8 cellular contexts compared by ENCODE assay signal in genomic region chr9:35728041-35728971, GRCh38. TPM values are rescaled to one million over a fixed set of nuclear protein-coding genes. Genes with fewer than 3 reads are reported as not detected.
DNase-seq lines count a peak whose midpoint lies in the region; ATAC-seq, FAIRE-seq and TF ChIP-seq lines count a peak whose summit lies in the region.

No MANE protein-coding gene starts in this region.

- H3K27ac ChIP-seq in brain microvascular endothelial cell (peak overlapping the region; percentile 76), kidney (ENCODE audit: low read depth in 2 of 2, low read length in 2 of 2) (peak overlapping the region; percentile 71 to 88)

- H3K36me3 ChIP-seq in brain microvascular endothelial cell (replicated peaks) (peaks cover 31% of the 10 kb centered on the region), kidney (ENCODE audit: control insufficient read depth in 1 of 2, insufficient read depth in 2 of 2, low read length in 2 of 2) (peaks cover 15 to 21% of the 10 kb centered on the region in 2 donors)

- H3K4me1 ChIP-seq in kidney (ENCODE audit: control insufficient read depth in 1 of 2, insufficient read depth in 1 of 2, low read depth in 1 of 2, low read length in 2 of 2): peaks cover 51 to 54% of the 10 kb centered on the region in 2 donors

- in situ Hi-C loops in GM13976 (cut with MboI; ENCODE audit: low sequenced_read_pairs, unreplicated experiment) (no loop called here), brain microvascular endothelial cell (cut with HindIII; ENCODE audit: low pct_ligation_motif_present, low sequenced_read_pairs) (no loop called here)

- no peak for TF ChIP-seq POLR2A in NB4 (IDR thresholded peaks at IDR 0.05; ENCODE audit: extremely low read depth, insufficient read length)

- H3K9ac ChIP-seq in kidney (ENCODE audit: low read length in 2 of 2): peak overlapping the region in 1 of 2 donors; percentile 63

- no peaks in the 10 kb centered on the region for H3K27me3 ChIP-seq in brain microvascular endothelial cell (replicated peaks)

- no peak for FAIRE-seq in kidney (lab: Jason Lieb, UNC)

- no peak for ATAC-seq in HG02571 (IDR thresholded peaks at IDR 0.05; ENCODE audit: unreplicated experiment)

- no peaks in the 10 kb centered on the region for H3K9me3 ChIP-seq in kidney (ENCODE audit: control insufficient read depth in 1 of 2, low read length in 2 of 2)

- H3K4me3 ChIP-seq in NB4 (ENCODE audit: low read depth, low read length) (peak overlapping the region; percentile 90), brain microvascular endothelial cell (ENCODE audit: low read depth, low read length) (peak overlapping the region; percentile 96), kidney (ENCODE audit: low read length in 2 of 2) (peak overlapping the region; percentile 53 to 55)

- intact Hi-C loops in kidney (cut with DNase I): no loop called here

- peak; percentile 78 for DNase-seq in GM13976 (ENCODE audit: low spot score)
- peak; percentile 92 for DNase-seq in NB4 (ENCODE audit: low read depth)
- peak; percentile 82 for DNase-seq in brain microvascular endothelial cell
- peak; percentile 93 for DNase-seq in kidney
- DNase-seq in stimulated activated CD4-positive, alpha-beta T cell treated with anti-CD3 and anti-CD28 coated beads, Interleukin-2, amount 100 ng/mL, for 48 hours: peak; percentile 35 to 36
- DNase-seq in DMS79 (lab: John Stamatoyannopoulos, UW): no peak
- DNase-seq in NCI-H526 treated with DMSO at 0.1 percent for 48 hours (lab: John Stamatoyannopoulos, UW): no peak

- no peak for TF ChIP-seq CTCF in GM13976 (IDR thresholded peaks at IDR 0.05; ENCODE audit: borderline replicate concordance, control extremely low read depth, extremely low read depth, insufficient read depth, missing control alignments)
- TF ChIP-seq CTCF in NB4 (IDR thresholded peaks at IDR 0.05; ENCODE audit: low read depth, low read length): no peak
- no peak for TF ChIP-seq CTCF in brain microvascular endothelial cell (IDR thresholded peaks at IDR 0.05; ENCODE audit: low read depth, low read length, missing control alignments)
- no peak for TF ChIP-seq CTCF in kidney (IDR thresholded peaks at IDR 0.05; ENCODE audit: borderline replicate concordance, extremely low read depth, insufficient read depth)

RNA-seq across cellular contexts. Expression of gene TLN1, which starts 3.7 kb away (rescaled TPM):
- total RNA-seq in kidney: 376 TPM
- polyA plus RNA-seq in kidney (ENCODE audit: insufficient read depth, low read depth, low replicate concordance): 71.7 TPM

RNA-seq across cellular contexts. Expression of gene CREB3, which starts 4.2 kb away (rescaled TPM):
- total RNA-seq in kidney: 40.5 TPM
- 52.0 TPM for polyA plus RNA-seq in kidney (ENCODE audit: insufficient read depth, low read depth, low replicate concordance)

RNA-seq across cellular contexts. Expression of gene GBA2, which starts 20.7 kb away (rescaled TPM):
- 93.2 TPM for total RNA-seq in kidney
- 83.2 TPM for polyA plus RNA-seq in kidney (ENCODE audit: insufficient read depth, low read depth, low replicate concordance)

RNA-seq across cellular contexts. Expression of gene RGP1, which starts 20.8 kb away (rescaled TPM):
- total RNA-seq in kidney: 39.2 TPM
- 11.0 TPM for polyA plus RNA-seq in kidney (ENCODE audit: insufficient read depth, low read depth, low replicate concordance)

RNA-seq across cellular contexts. Expression of gene MSMP, which starts 25.8 kb away (rescaled TPM):
- total RNA-seq in kidney: 0.47 TPM
- polyA plus RNA-seq in kidney (ENCODE audit: insufficient read depth, low read depth, low replicate concordance): not detected

Comparison
In these comparisons a context has a peak if more than half of its experiments do, and no peak if none do; other contexts are left out.
1. DNase-seq: peak in GM13976 (single experiment), NB4 (single experiment), brain microvascular endothelial cell (single experiment), kidney (single experiment) and stimulated activated CD4-positive, alpha-beta T cell treated with anti-CD3 and anti-CD28 coated beads, Interleukin-2, amount 100 ng/mL, for 48 hours (2 of 2); none in DMS79 (single experiment) and NCI-H526 treated with DMSO at 0.1 percent for 48 hours (single experiment).
2. Peak in every context shown above with its lines, with median percentiles within 50 percentile points of each other: H3K4me3 ChIP-seq.